13 cellular contexts compared by ENCODE assay signal in genomic region chr4:14111730-14112171, GRCh38.
A peak's percentile ranks its signal among the peaks of the same experiment; 100 is the strongest.
DNase-seq lines count a peak whose midpoint lies in the region; ATAC-seq and TF ChIP-seq lines count a peak whose summit lies in the region.
"Had no signal": no experiment of that assay in that cellular context is flagged by ENCODE, and none has a peak within 500 bp of the region (broad histone marks: within the 10 kb centered on the region; RNA-seq: fewer than 3 reads in every experiment).

No MANE protein-coding gene starts in this region.

- H3K9ac ChIP-seq in Loucy (ENCODE audit: low read depth, low read length, poor library complexity, severe bottlenecking) = peak overlapping the region; percentile 25

- H3K9me3 ChIP-seq in Loucy (ENCODE audit: insufficient read depth, low read depth, low read length) (no peaks in the 10 kb centered on the region), tibial nerve (peaks cover 0 to 10% (median 0%) of the 10 kb centered on the region in 4 donors)

- DNase-seq in Ammon's horn (ENCODE audit: low spot score) (peak; percentile 35), astrocyte of the spinal cord (ENCODE audit: low read depth, low spot score) (peak; percentile 50), medulla oblongata (ENCODE audit: extremely low spot score) (peak; percentile 21), tibial nerve (ENCODE audit: low spot score in 2 of 2) (no peak), ureter (ENCODE audit: low spot score) (no peak)
- DNase-seq in activated CD8-positive, alpha-beta T cell treated with anti-CD3 and anti-CD28 coated beads for 36 hours = no peak
- no peak for DNase-seq in natural killer cell treated with Interleukin-12 subunit alpha and Interleukin-12 subunit beta and Interleukin-15 and Interleukin-18, amount 100 ng/mL, for 72 hours (ENCODE audit: low spot score)
- DNase-seq: naive thymus-derived CD4-positive, alpha-beta T cell; NCI-H1417; NCI-H524 treated with DMSO at 0.1 percent for 48 hours; stimulated activated CD4-positive, alpha-beta T cell treated with anti-CD3 and anti-CD28 coated beads, Interleukin-12 subunit alpha, Interleukin-12 subunit beta, amount 100 ng/mL, for 4 hours had no signal

- TF ChIP-seq POLR2A in tibial nerve (IDR thresholded peaks at IDR 0.05) = no peak

- H3K27me3 Mint-ChIP-seq in activated CD8-positive, alpha-beta T cell treated with anti-CD3 and anti-CD28 coated beads for 36 hours = peaks cover 13% of the 10 kb centered on the region
- no peaks in the 10 kb centered on the region for H3K27me3 Mint-ChIP-seq in natural killer cell treated with Interleukin-12 subunit alpha and Interleukin-12 subunit beta and Interleukin-15 and Interleukin-18, amount 100 ng/mL, for 72 hours

- TF ChIP-seq EP300 in tibial nerve (IDR thresholded peaks at IDR 0.05) = no peak

- no peaks in the 10 kb centered on the region for H3K4me1 Mint-ChIP-seq in activated CD8-positive, alpha-beta T cell treated with anti-CD3 and anti-CD28 coated beads for 36 hours (ENCODE audit: low read depth)
- no peaks in the 10 kb centered on the region for H3K4me1 Mint-ChIP-seq in natural killer cell treated with Interleukin-12 subunit alpha and Interleukin-12 subunit beta and Interleukin-15 and Interleukin-18, amount 100 ng/mL, for 72 hours (ENCODE audit: low read depth in 2 of 2)

- H3F3A ChIP-seq in Loucy (ENCODE audit: low read depth) = no peaks in the 10 kb centered on the region

- H3K36me3 ChIP-seq in Loucy (ENCODE audit: insufficient read depth, low read length) (no peaks in the 10 kb centered on the region), tibial nerve (no peaks in the 10 kb centered on the region)

- CTCF ChIA-PET in activated CD8-positive, alpha-beta T cell treated with anti-CD3 and anti-CD28 coated beads for 36 hours (lab: Charles Lee) = no interaction called here

- H3K4me1 ChIP-seq in Loucy (ENCODE audit: insufficient read depth, low read length, poor library complexity, severe bottlenecking) = peaks cover 17% of the 10 kb centered on the region
- no peaks in the 10 kb centered on the region for H3K4me1 ChIP-seq in tibial nerve

- H3K4me3 ChIP-seq in Loucy (ENCODE audit: low read length, poor library complexity, severe bottlenecking) (peak overlapping the region; percentile 44), astrocyte of the spinal cord (ENCODE audit: low read depth, low read length) (peak overlapping the region; percentile 19), tibial nerve (no peak overlapping the region)

- H3K27me3 ChIP-seq in Loucy (ENCODE audit: insufficient read depth, low read length, poor library complexity, severe bottlenecking) (no peaks in the 10 kb centered on the region), tibial nerve (no peaks in the 10 kb centered on the region)

- peak overlapping the region; percentile 60 for H3K4me2 ChIP-seq in Loucy (ENCODE audit: low read depth, low read length, poor library complexity, severe bottlenecking)

- intact Hi-C loops in activated CD8-positive, alpha-beta T cell treated with anti-CD3 and anti-CD28 coated beads for 36 hours (cut with micrococcal nuclease) = no loop called here

- H3K9me2 ChIP-seq in Loucy (replicated peaks; ENCODE audit: low read depth, low read length) = no peaks in the 10 kb centered on the region

- TF ChIP-seq CTCF in Loucy (conservative IDR thresholded peaks at IDR 0.05; ENCODE audit: low read length) (no peak), astrocyte of the spinal cord (IDR thresholded peaks at IDR 0.05; ENCODE audit: low read depth, low read length) (no peak), tibial nerve (IDR thresholded peaks at IDR 0.05) (no peak)
- no peak for TF ChIP-seq CTCF in activated CD8-positive, alpha-beta T cell treated with anti-CD3 and anti-CD28 coated beads for 36 hours (IDR thresholded peaks at IDR 0.05)

- H3K9me3 Mint-ChIP-seq in activated CD8-positive, alpha-beta T cell treated with anti-CD3 and anti-CD28 coated beads for 36 hours = peaks cover 4% of the 10 kb centered on the region
- H3K9me3 Mint-ChIP-seq in natural killer cell treated with Interleukin-12 subunit alpha and Interleukin-12 subunit beta and Interleukin-15 and Interleukin-18, amount 100 ng/mL, for 72 hours = peaks cover 9% of the 10 kb centered on the region

- no peak overlapping the region for H3K27ac Mint-ChIP-seq in activated CD8-positive, alpha-beta T cell treated with anti-CD3 and anti-CD28 coated beads for 36 hours
- no peak overlapping the region for H3K27ac Mint-ChIP-seq in natural killer cell treated with Interleukin-12 subunit alpha and Interleukin-12 subunit beta and Interleukin-15 and Interleukin-18, amount 100 ng/mL, for 72 hours

- no peak overlapping the region for H2AFZ ChIP-seq in Loucy (ENCODE audit: low read length)

- no peaks in the 10 kb centered on the region for H3K36me3 Mint-ChIP-seq in activated CD8-positive, alpha-beta T cell treated with anti-CD3 and anti-CD28 coated beads for 36 hours (ENCODE audit: low read depth)
- no peaks in the 10 kb centered on the region for H3K36me3 Mint-ChIP-seq in natural killer cell treated with Interleukin-12 subunit alpha and Interleukin-12 subunit beta and Interleukin-15 and Interleukin-18, amount 100 ng/mL, for 72 hours

- H3K79me2 ChIP-seq in Loucy (ENCODE audit: insufficient read depth, low read length) = no peaks in the 10 kb centered on the region

- ATAC-seq in activated CD8-positive, alpha-beta T cell treated with anti-CD3 and anti-CD28 coated beads for 36 hours = no peak
- ATAC-seq in natural killer cell treated with Interleukin-12 subunit alpha and Interleukin-12 subunit beta and Interleukin-15 and Interleukin-18, amount 100 ng/mL, for 72 hours = no peak
- ATAC-seq: naive thymus-derived CD4-positive, alpha-beta T cell had no signal

- in situ Hi-C loops in astrocyte of the spinal cord (cut with HindIII; ENCODE audit: low sequenced_read_pairs) = no loop called here

- H3K27ac ChIP-seq in tibial nerve = no peak overlapping the region
- H3K27ac ChIP-seq: C4-2B had no signal

- WGBS in tibial nerve, 2 donors = 37 to 38% methylated on average over 5 of the region's 5 CpGs

- POLR2A ChIA-PET in activated CD8-positive, alpha-beta T cell treated with anti-CD3 and anti-CD28 coated beads for 36 hours (lab: Charles Lee) = no interaction called here

- no peaks in the 10 kb centered on the region for H4K20me1 ChIP-seq in Loucy (ENCODE audit: insufficient read depth, low read length, poor library complexity, severe bottlenecking)

- H3K4me3 Mint-ChIP-seq in activated CD8-positive, alpha-beta T cell treated with anti-CD3 and anti-CD28 coated beads for 36 hours = no peak overlapping the region
- no peak overlapping the region for H3K4me3 Mint-ChIP-seq in natural killer cell treated with Interleukin-12 subunit alpha and Interleukin-12 subunit beta and Interleukin-15 and Interleukin-18, amount 100 ng/mL, for 72 hours
- H3K4me3 Mint-ChIP-seq: naive thymus-derived CD4-positive, alpha-beta T cell had no signal

Comparison
In these comparisons a context has a peak if more than half of its experiments do, and no peak if none do; other contexts are left out.
1. DNase-seq: peak in Ammon's horn (single experiment), astrocyte of the spinal cord (single experiment) and medulla oblongata (single experiment); none in activated CD8-positive, alpha-beta T cell treated with anti-CD3 and anti-CD28 coated beads for 36 hours (single experiment), natural killer cell treated with Interleukin-12 subunit alpha and Interleukin-12 subunit beta and Interleukin-15 and Interleukin-18, amount 100 ng/mL, for 72 hours (single experiment), tibial nerve (0 of 2) and ureter (single experiment).
2. H3K4me3 ChIP-seq: peak in Loucy (single experiment) and astrocyte of the spinal cord (single experiment); none in tibial nerve (0 of 4).